ENCODE assay signal across 8 cellular contexts in genomic region chr6:128519931-128520435, GRCh38. TPM values are rescaled to one million over a fixed set of nuclear protein-coding genes. Genes with fewer than 3 reads are reported as not detected.
A peak's percentile ranks its signal among the peaks of the same experiment; 100 is the strongest.
DNase-seq lines count a peak whose midpoint lies in the region; ATAC-seq and TF ChIP-seq lines count a peak whose summit lies in the region.

No MANE protein-coding gene starts in this region.

- TF ChIP-seq RAD21 in liver (IDR thresholded peaks at IDR 0.05) = no peak

- peak overlapping the region; percentile 72 for H3K4me3 ChIP-seq in AG09309 (ENCODE audit: control insufficient read depth, low read depth, low read length)
- peak overlapping the region; percentile 95 for H3K4me3 ChIP-seq in WI38 (ENCODE audit: low read depth, low read length)
- H3K4me3 ChIP-seq in colonic mucosa = peak overlapping the region; percentile 76
- peak overlapping the region; percentile 61 to 86 (median 81) for H3K4me3 ChIP-seq in liver (ENCODE audit: low read depth in 1 of 3, low read length in 3 of 3)

- H3K4me1 ChIP-seq in colonic mucosa = no peaks in the 10 kb centered on the region
- H3K4me1 ChIP-seq in liver (ENCODE audit: control insufficient read depth in 4 of 4, insufficient read depth in 4 of 4, low read length in 3 of 4) = peaks cover 2 to 42% (median 27%) of the 10 kb centered on the region in 4 donors

- peak overlapping the region; percentile 94 for H3K27ac ChIP-seq in colonic mucosa
- H3K27ac ChIP-seq in liver (ENCODE audit: low read depth in 1 of 2, low read length in 2 of 2) = peak overlapping the region; percentile 88 to 97

- H3K9me3 ChIP-seq in colonic mucosa (no peaks in the 10 kb centered on the region), liver (ENCODE audit: control insufficient read depth in 4 of 4, low read length in 3 of 4) (no peaks in the 10 kb centered on the region)

- peak; percentile 23 for ATAC-seq in GM19328 (IDR thresholded peaks at IDR 0.05; ENCODE audit: unreplicated experiment)
- peak; percentile 39 for ATAC-seq in HG03354 (IDR thresholded peaks at IDR 0.05; ENCODE audit: poor library complexity, severe bottlenecking, unreplicated experiment)

- H3K9ac ChIP-seq in colonic mucosa (ENCODE audit: low read depth in 2 of 2, low read length in 2 of 2) (peak overlapping the region; percentile 92 to 100), liver (ENCODE audit: low read depth in 1 of 2, low read length in 2 of 2) (peak overlapping the region; percentile 51 to 96)

- intact Hi-C loops in colonic mucosa (cut with DNase I) = loop anchor here (10.0 kb wide), 1 partner anchor 185 kb away; no protein-coding TSS in a partner anchor

- H3K27me3 ChIP-seq in colonic mucosa (no peaks in the 10 kb centered on the region), liver (ENCODE audit: control insufficient read depth in 4 of 4, insufficient read depth in 4 of 4, low read length in 3 of 4) (no peaks in the 10 kb centered on the region)

- no peak for DNase-seq in AG09309 (ENCODE audit: low read depth)
- peak; percentile 53 for DNase-seq in colonic mucosa
- DNase-seq in stimulated activated CD4-positive, alpha-beta T cell treated with anti-CD3 and anti-CD28 coated beads, TNF-alpha, amount 100 ng/mL, for 1 hour (ENCODE audit: low read depth in 3 of 3, low spot score in 1 of 3) = peak in 2 of 3 donors; percentile 6 to 24
- DNase-seq in NCI-H1048 (lab: John Stamatoyannopoulos, UW) = no peak

- WGBS in liver = under 1% methylated on average over 39 of the region's 39 CpGs

- TF ChIP-seq CTCF in AG09309 (IDR thresholded peaks at IDR 0.05; ENCODE audit: control insufficient read depth, insufficient read depth, low read depth, low read length, missing control alignments) = no peak
- TF ChIP-seq CTCF in WI38 (IDR thresholded peaks at IDR 0.05; ENCODE audit: low read depth, low read length) = no peak
- TF ChIP-seq CTCF in colonic mucosa (IDR thresholded peaks at IDR 0.05) = no peak
- no peak for TF ChIP-seq CTCF in liver (IDR thresholded peaks at IDR 0.05; ENCODE audit: low read depth, low read length, missing input control)

- H3K36me3 ChIP-seq in colonic mucosa (no peaks in the 10 kb centered on the region), liver (ENCODE audit: control insufficient read depth in 4 of 4, insufficient read depth in 3 of 4, low read depth in 1 of 4, low read length in 3 of 4) (no peaks in the 10 kb centered on the region)

TF ChIP-seq in liver, 16 proteins besides CTCF, POLR2A, EP300 and RAD21:
- TF ChIP-seq EGR1 (IDR thresholded peaks at IDR 0.05; ENCODE audit: low read depth in 2 of 2) (no peak), RXRA (IDR thresholded peaks at IDR 0.05) (no peak), HNF4A (conservative IDR thresholded peaks at IDR 0.05) (no peak), YY1 (IDR thresholded peaks at IDR 0.05) (no peak), TAF1 (conservative IDR thresholded peaks at IDR 0.05) (no peak), GABPA (IDR thresholded peaks at IDR 0.05 in 1 of 2, conservative IDR thresholded peaks at IDR 0.05 in 1 of 2) (no peak), FOXA1 (IDR thresholded peaks at IDR 0.05) (no peak), JUND (IDR thresholded peaks at IDR 0.05) (no peak), HNF4G (IDR thresholded peaks at IDR 0.05) (no peak)
- TF ChIP-seq, protein P1, sequence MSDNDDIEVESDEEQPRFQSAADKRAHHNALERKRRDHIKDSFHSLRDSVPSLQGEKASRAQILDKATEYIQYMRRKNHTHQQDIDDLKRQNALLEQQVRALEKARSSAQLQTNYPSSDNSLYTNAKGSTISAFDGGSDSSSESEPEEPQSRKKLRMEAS (IDR thresholded peaks at IDR 0.05) = no peak
TF ChIP-seq in liver: peak in this region for 0.

RNA-seq across cellular contexts. Expression of gene PTPRK, which starts 0.4 kb away (rescaled TPM):
- 100 to 1,000 TPM in 1 of 2 donors, 10 to 100 TPM in 1; 94.1 to 117 TPM for total RNA-seq in colonic mucosa
- 10 to 100 TPM; 25.9 to 61.2 TPM for total RNA-seq in liver
- polyA plus RNA-seq in liver = 10 to 100 TPM; 12.1 to 32.3 TPM

Comparison
In these comparisons a context has a peak if more than half of its experiments do, and no peak if none do; other contexts are left out.
1. DNase-seq: peak in colonic mucosa (single experiment) and stimulated activated CD4-positive, alpha-beta T cell treated with anti-CD3 and anti-CD28 coated beads, TNF-alpha, amount 100 ng/mL, for 1 hour (2 of 3); none in AG09309 (single experiment) and NCI-H1048 (single experiment).
2. Peak in every context shown above with its lines, with median percentiles within 50 percentile points of each other: H3K4me3 ChIP-seq.